ENCODE assay signal across 9 cellular contexts in genomic region chr1:212012034-212012740, GRCh38. TPM values are rescaled to one million over a fixed set of nuclear protein-coding genes. Genes with fewer than 3 reads are reported as not detected.
DNase-seq lines count a peak whose midpoint lies in the region; ATAC-seq and TF ChIP-seq lines count a peak whose summit lies in the region.
"Had no signal": no experiment of that assay in that cellular context is flagged by ENCODE, and none has a peak within 500 bp of the region (broad histone marks: within the 10 kb centered on the region; RNA-seq: fewer than 3 reads in every experiment).

No MANE protein-coding gene starts in this region.

- H3K27ac Mint-ChIP-seq in endothelial cell (ENCODE audit: unreplicated experiment): no peak overlapping the region
- H3K27ac Mint-ChIP-seq: IgD-negative memory B cell had no signal

- peaks cover 34% of the 10 kb centered on the region for H3K36me3 ChIP-seq in BE2C

- H3K9me3 ChIP-seq in BE2C: no peaks in the 10 kb centered on the region

- no peaks in the 10 kb centered on the region for H3K27me3 ChIP-seq in BE2C

- H3K4me3 Mint-ChIP-seq in endothelial cell (ENCODE audit: unreplicated experiment): no peak overlapping the region
- H3K4me3 Mint-ChIP-seq: IgD-negative memory B cell had no signal

- TF ChIP-seq CTCF in BE2C (IDR thresholded peaks at IDR 0.05; ENCODE audit: low read depth, low read length) (peak; percentile 100), endothelial cell (IDR thresholded peaks at IDR 0.05; ENCODE audit: unreplicated experiment) (peak; percentile 92)

- no peaks in the 10 kb centered on the region for H3K9me3 Mint-ChIP-seq in endothelial cell (ENCODE audit: unreplicated experiment)
- H3K9me3 Mint-ChIP-seq: IgD-negative memory B cell had no signal

- H3K4me3 ChIP-seq in BE2C (ENCODE audit: low read depth, low read length): no peak overlapping the region

- peak; percentile 92 for ATAC-seq in GM18907 (IDR thresholded peaks at IDR 0.05; ENCODE audit: unreplicated experiment)
- ATAC-seq in HG03354 (IDR thresholded peaks at IDR 0.05; ENCODE audit: poor library complexity, severe bottlenecking, unreplicated experiment): peak; percentile 94

- H3K4me1 ChIP-seq in BE2C: no peaks in the 10 kb centered on the region

- no peaks in the 10 kb centered on the region for H3K27me3 Mint-ChIP-seq in endothelial cell (ENCODE audit: unreplicated experiment)
- H3K27me3 Mint-ChIP-seq: IgD-negative memory B cell had no signal

- peak; percentile 72 for DNase-seq in BE2C
- DNase-seq in NCI-H69 (lab: John Stamatoyannopoulos, UW): peak; percentile 84
- DNase-seq in activated CD8-positive, alpha-beta memory T cell treated with anti-CD3 and anti-CD28 coated beads for 24 hours: peak; percentile 79
- DNase-seq in endothelial cell (ENCODE audit: low spot score): peak; percentile 60
- DNase-seq in middle frontal gyrus (ENCODE audit: extremely low spot score, low spot score): peak; percentile 39
- DNase-seq in stimulated activated CD8-positive, alpha-beta memory T cell treated with anti-CD3 and anti-CD28 coated beads, Interleukin-7, amount 100 ng/mL, for 4 hours (ENCODE audit: low read depth in 2 of 2): peak; percentile 39 to 50

- H3K4me1 Mint-ChIP-seq in endothelial cell (ENCODE audit: unreplicated experiment): peaks cover 11% of the 10 kb centered on the region

- H3K36me3 Mint-ChIP-seq in endothelial cell (ENCODE audit: low read depth, unreplicated experiment): peaks cover 4% of the 10 kb centered on the region

RNA-seq across cellular contexts. Expression of gene INTS7, which starts 23.2 kb away (rescaled TPM):
- 24.8 TPM for polyA plus RNA-seq in BE2C (2012; ENCODE audit: insufficient read depth, insufficient read length, low read depth)
- total RNA-seq in endothelial cell (ENCODE audit: unreplicated experiment): 8.9 TPM

RNA-seq across cellular contexts. Expression of gene DTL, which starts 23.4 kb away (rescaled TPM):
- 11.9 TPM for polyA plus RNA-seq in BE2C (2012; ENCODE audit: insufficient read depth, insufficient read length, low read depth)
- 11.6 TPM for total RNA-seq in endothelial cell (ENCODE audit: unreplicated experiment)
